In genomic region chr12:62843714-62844113, GRCh38 we compare ENCODE assay signal across 18 cellular contexts.
"Had no signal": no experiment of that assay in that cellular context is flagged by ENCODE, and none has a peak within 500 bp of the region (broad histone marks: within the 10 kb centered on the region; RNA-seq: fewer than 3 reads in every experiment).

No MANE protein-coding gene starts in this region.

- H3K9me3 ChIP-seq: adrenal gland, body of pancreas, gastrocnemius medialis, heart right ventricle, ovary, stomach, vagina had no signal

- H3K27ac Mint-ChIP-seq: memory B cell, T-helper 17 cell had no signal

- H3K27me3 ChIP-seq: adrenal gland, body of pancreas, gastrocnemius medialis, heart right ventricle, ovary, stomach, vagina had no signal

- H3K4me1 Mint-ChIP-seq: T-helper 17 cell had no signal

- H3K27ac ChIP-seq: adrenal gland, body of pancreas, coronary artery, gastrocnemius medialis, ovary, skin epidermis, vagina had no signal

- H3K36me3 ChIP-seq: adrenal gland, gastrocnemius medialis, heart right ventricle, ovary, stomach, vagina had no signal

- H3K4me1 ChIP-seq: adrenal gland, vagina had no signal

- H3K4me3 ChIP-seq: adrenal gland, body of pancreas, coronary artery, gastrocnemius medialis, heart right ventricle, ovary, skin epidermis, stomach, vagina had no signal

- H3K36me3 Mint-ChIP-seq: memory B cell had no signal

- ATAC-seq: body of pancreas, gastrocnemius medialis, heart right ventricle, T-helper 17 cell had no signal

- DNase-seq: activated CD4-positive, alpha-beta T cell treated with anti-CD3 and anti-CD28 coated beads, Interleukin-2, amount 50 U/mL, for 1 hour; activated CD4-positive, CD25-positive, alpha-beta regulatory T cell; activated naive CD4-positive, alpha-beta T cell treated with anti-CD3 and anti-CD28 coated beads, Interleukin-2, amount 50 U/mL, for 16 hours; activated T-cell treated with anti-CD3 and anti-CD28 coated beads, Interleukin-2, amount 50 U/mL, for 1 hour; adrenal gland; body of pancreas; central memory CD4-positive, alpha-beta T cell; effector CD8-positive, alpha-beta T cell; gastrocnemius medialis; heart right ventricle; ovary; retina; stomach; T-helper 17 cell had no signal

- H3K4me3 Mint-ChIP-seq: memory B cell, T-helper 17 cell had no signal
